Comparison of ENCODE assay signal across 12 cellular contexts in genomic region chr2:74844752-74845151, GRCh38. TPM values are rescaled to one million over a fixed set of nuclear protein-coding genes. Genes with fewer than 3 reads are reported as not detected.
A peak's percentile ranks its signal among the peaks of the same experiment; 100 is the strongest.
DNase-seq lines count a peak whose midpoint lies in the region; ATAC-seq and TF ChIP-seq lines count a peak whose summit lies in the region.
"Had no signal": no experiment of that assay in that cellular context is flagged by ENCODE, and none has a peak within 500 bp of the region (broad histone marks: within the 10 kb centered on the region; RNA-seq: fewer than 3 reads in every experiment).

No MANE protein-coding gene starts in this region.

- ATAC-seq in activated CD4-positive, alpha-beta T cell treated with anti-CD3 and anti-CD28 coated beads for 36 hours, result no peak
- ATAC-seq in lower lobe of right lung, result no peak
- ATAC-seq in thoracic aorta (ENCODE audit: insufficient number of reproducible peaks, low FRiP score, low read depth), result no peak

- H3K4me3 Mint-ChIP-seq in activated CD4-positive, alpha-beta T cell treated with anti-CD3 and anti-CD28 coated beads for 36 hours, result no peak overlapping the region

- no peaks in the 10 kb centered on the region for H3K9me3 Mint-ChIP-seq in activated CD4-positive, alpha-beta T cell treated with anti-CD3 and anti-CD28 coated beads for 36 hours (ENCODE audit: low read depth)
- H3K9me3 Mint-ChIP-seq: activated T-helper 1 cell treated with anti-CD3 and anti-CD28 coated beads, Interleukin-12 subunit alpha, Interleukin-12 subunit beta, Interleukin-2, Interleukin-4 antibody, amounts not matched to agents 30 ng/mL and 10 ng/mL and 1 ng/mL, durations not matched to agents 14 hours and 24 hours and 36 hours; naive B cell had no signal

- H3K36me3 ChIP-seq in adrenal gland (replicated peaks in 1 of 2), result no peaks in the 10 kb centered on the region
- no peaks in the 10 kb centered on the region for H3K36me3 ChIP-seq in lower lobe of right lung
- H3K36me3 ChIP-seq in thoracic aorta, result no peaks in the 10 kb centered on the region

- POLR2A ChIA-PET in activated CD4-positive, alpha-beta T cell treated with anti-CD3 and anti-CD28 coated beads for 36 hours (lab: Charles Lee), result no interaction called here

- no peak for TF ChIP-seq POLR2A in adrenal gland (IDR thresholded peaks at IDR 0.05)

- H3K9me3 ChIP-seq in adrenal gland (replicated peaks in 1 of 3) (no peaks in the 10 kb centered on the region), lower lobe of right lung (no peaks in the 10 kb centered on the region), thoracic aorta (no peaks in the 10 kb centered on the region)

- H3K27ac Mint-ChIP-seq in activated CD4-positive, alpha-beta T cell treated with anti-CD3 and anti-CD28 coated beads for 36 hours, result peak overlapping the region; percentile 79

- CTCF ChIA-PET in activated CD4-positive, alpha-beta T cell treated with anti-CD3 and anti-CD28 coated beads for 36 hours (lab: Charles Lee), result interaction anchor here (1.2 to 1.9 kb wide), 2 partner anchors 9 to 11 kb away, joined by 3 to 10 read pairs; partner anchors contain the start of gene HK2

- H3K4me3 ChIP-seq in adrenal gland (no peak overlapping the region), lower lobe of right lung (no peak overlapping the region), thoracic aorta (peak overlapping the region; percentile 31)

- no peak for TF ChIP-seq CTCF in adrenal gland (IDR thresholded peaks at IDR 0.05)
- TF ChIP-seq CTCF in lower lobe of right lung (IDR thresholded peaks at IDR 0.05), result no peak
- no peak for TF ChIP-seq CTCF in thoracic aorta (IDR thresholded peaks at IDR 0.05)

- intact Hi-C loops in activated CD4-positive, alpha-beta T cell treated with anti-CD3 and anti-CD28 coated beads for 36 hours (cut with DNase I, micrococcal nuclease), result loop anchor here in 1 of 2 experiments (1.0 kb wide), 1 partner anchor 8 kb away; no protein-coding TSS in a partner anchor
- intact Hi-C loops in adrenal gland (cut with DNase I), result no loop called here
- intact Hi-C loops in lower lobe of right lung (cut with DNase I), result no loop called here

- peak overlapping the region in 3 of 5 donors; percentile 71 to 79 (median 77) for H3K27ac ChIP-seq in adrenal gland
- H3K27ac ChIP-seq in lower lobe of right lung, result peak overlapping the region; percentile 70
- peak overlapping the region; percentile 82 to 84 for H3K27ac ChIP-seq in thoracic aorta

- DNase-seq in activated CD4-positive, alpha-beta T cell treated with anti-CD3 and anti-CD28 coated beads for 36 hours, result no peak
- DNase-seq in activated CD4-positive, alpha-beta T cell treated with anti-CD3 and anti-CD28 coated beads for 4 hours, result no peak
- DNase-seq in adrenal gland (no peak), lower lobe of right lung (no peak), thoracic aorta (ENCODE audit: low spot score) (no peak), CD1c-positive myeloid dendritic cell (ENCODE audit: extremely low spot score) (no peak), HuH-7 (ENCODE audit: low spot score) (no peak)
- no peak for DNase-seq in stimulated activated CD4-positive, alpha-beta T cell treated with anti-CD3 and anti-CD28 coated beads, Interleukin-15, amount 100 ng/mL, for 24 hours
- DNase-seq: cortex of kidney; naive B cell; stimulated activated CD4-positive, alpha-beta T cell treated with anti-CD3 and anti-CD28 coated beads, Interleukin-2, amount 100 ng/mL, for 48 hours had no signal

- peaks cover 35% of the 10 kb centered on the region for H3K36me3 Mint-ChIP-seq in activated CD4-positive, alpha-beta T cell treated with anti-CD3 and anti-CD28 coated beads for 36 hours (ENCODE audit: low read depth)

- peaks cover 93% of the 10 kb centered on the region for H3K4me1 Mint-ChIP-seq in activated CD4-positive, alpha-beta T cell treated with anti-CD3 and anti-CD28 coated beads for 36 hours

- WGBS in adrenal gland, 4 donors, result 83 to 100% (median 96%) methylated on average over 2 to 4 of the region's 4 CpGs

- H3K4me1 ChIP-seq in adrenal gland (replicated peaks in 1 of 2) (peaks cover 13 to 16% of the 10 kb centered on the region in 2 donors), lower lobe of right lung (peaks cover 84% of the 10 kb centered on the region), thoracic aorta (ENCODE audit: control insufficient read depth in 1 of 2, low read depth in 2 of 2) (peaks cover 34 to 52% of the 10 kb centered on the region in 2 donors)

- no peaks in the 10 kb centered on the region for H3K27me3 ChIP-seq in adrenal gland
- no peaks in the 10 kb centered on the region for H3K27me3 ChIP-seq in lower lobe of right lung (ENCODE audit: low read depth)
- no peaks in the 10 kb centered on the region for H3K27me3 ChIP-seq in thoracic aorta (replicated peaks; ENCODE audit: insufficient read depth)

- no peaks in the 10 kb centered on the region for H3K27me3 Mint-ChIP-seq in activated CD4-positive, alpha-beta T cell treated with anti-CD3 and anti-CD28 coated beads for 36 hours
- H3K27me3 Mint-ChIP-seq: naive B cell had no signal

RNA-seq across cellular contexts. Expression of gene HK2, which starts 10.8 kb away (rescaled TPM):
- 100 to 1,000 TPM in 1 of 2 experiments, 10 to 100 TPM in 1; 84.4 to 105 TPM for total RNA-seq in activated CD4-positive, alpha-beta T cell treated with anti-CD3 and anti-CD28 coated beads for 36 hours
- total RNA-seq in adrenal gland, result 10 to 100 TPM in 2 of 8 donors, 1 to 10 TPM in 6; 1.2 to 11.7 (median 5.0) TPM
- 1 to 10 TPM; 1.5 to 5.9 (median 2.2) TPM for polyA plus RNA-seq in adrenal gland
- total RNA-seq in lower lobe of right lung, result 86.7 TPM
- 10 to 100 TPM in 1 of 2 donors, 1 to 10 TPM in 1; 6.9 to 13.4 TPM for total RNA-seq in thoracic aorta
